28 cellular contexts compared by ENCODE assay signal in genomic region chr12:68878846-68879245, GRCh38.
"Had no signal": no experiment of that assay in that cellular context is flagged by ENCODE, and none has a peak within 500 bp of the region (broad histone marks: within the 10 kb centered on the region; RNA-seq: fewer than 3 reads in every experiment).

No MANE protein-coding gene starts in this region.

- H3K4me3 ChIP-seq: adrenal gland, ascending aorta, body of pancreas, breast epithelium, cardiac muscle cell had no signal

- H3K36me3 ChIP-seq: adrenal gland, ascending aorta, brain microvascular endothelial cell, breast epithelium, cardiac muscle cell had no signal

- H3K27me3 ChIP-seq: adrenal gland, ascending aorta, body of pancreas, brain microvascular endothelial cell, breast epithelium, cardiac muscle cell had no signal

- H3K27ac ChIP-seq: adrenal gland, ascending aorta, body of pancreas, brain microvascular endothelial cell, breast epithelium, cardiac muscle cell had no signal

- DNase-seq: activated effector memory CD4-positive, alpha-beta T cell treated with anti-CD3 and anti-CD28 coated beads, Interleukin-2, amount 50 U/mL, for 16 hours; activated effector memory CD4-positive, alpha-beta T cell treated with Interleukin-2 at 50 U/mL for 16 hours; activated gamma-delta T cell; activated gamma-delta T cell treated with Interleukin-2 at 50 U/mL for 16 hours; activated naive CD4-positive, alpha-beta T cell; activated naive CD4-positive, alpha-beta T cell treated with anti-CD3 and anti-CD28 coated beads for 36 hours; activated naive CD4-positive, alpha-beta T cell treated with anti-CD3 and anti-CD28 coated beads, Interleukin-2, amount 10 ng/mL, durations not matched to agents 7 days and 5 days; activated naive CD4-positive, alpha-beta T cell treated with anti-CD3 and anti-CD28 coated beads, Interleukin-2, amount 50 U/mL, for 16 hours; activated naive CD4-positive, alpha-beta T cell treated with Interleukin-2 at 50 U/mL for 16 hours; activated naive CD8-positive, alpha-beta T cell treated with anti-CD3 and anti-CD28 coated beads for 36 hours; activated naive CD8-positive, alpha-beta T cell treated with anti-CD3 and anti-CD28 coated beads, Interleukin-2, amount 10 ng/mL, durations not matched to agents 7 days and 5 days; activated naive CD8-positive, alpha-beta T cell treated with anti-CD3 and anti-CD28 coated beads, Interleukin-2, amount 50 U/mL, for 24 hours; activated T-cell treated with anti-CD3 and anti-CD28 coated beads, Interleukin-2, amount 50 U/mL, for 4 hours; activated T-cell treated with anti-CD3 and anti-CD28 coated beads, Interleukin-2, amount 50 U/mL, for 48 hours; activated T-cell treated with anti-CD3 and anti-CD28 coated beads, Interleukin-2, amount 50 U/mL, for 72 hours; adrenal gland; amniotic stem cell; amygdala; anterior cingulate cortex; aorta; body of pancreas; brain microvascular endothelial cell; caudate nucleus; central memory CD4-positive, alpha-beta T cell; cerebellar nuclear complex had no signal

- H3K9me3 ChIP-seq: adrenal gland, ascending aorta, body of pancreas, breast epithelium had no signal

- H3K4me1 ChIP-seq: ascending aorta, breast epithelium had no signal
